In genomic region chr17:28071891-28072606, GRCh38 we compare ENCODE assay signal across 12 cellular contexts. TPM values are rescaled to one million over a fixed set of nuclear protein-coding genes. Genes with fewer than 3 reads are reported as not detected.
DNase-seq lines count a peak whose midpoint lies in the region; ATAC-seq and TF ChIP-seq lines count a peak whose summit lies in the region.
"Had no signal": no experiment of that assay in that cellular context is flagged by ENCODE, and none has a peak within 500 bp of the region (broad histone marks: within the 10 kb centered on the region; RNA-seq: fewer than 3 reads in every experiment).

No MANE protein-coding gene starts in this region.

- no peak overlapping the region for H3K4me3 Mint-ChIP-seq in Caco-2 (ENCODE audit: unreplicated experiment)
- peak overlapping the region; percentile 22 for H3K4me3 Mint-ChIP-seq in activated T-helper 17 cell treated with anti-CD3 and anti-CD28 coated beads, Interleukin-2, amount 50 U/mL, for 72 hours
- H3K4me3 Mint-ChIP-seq in naive thymus-derived CD4-positive, alpha-beta T cell = peak overlapping the region in 9 of 10 donors; percentile 5 to 73 (median 30)

- H3K27me3 Mint-ChIP-seq in Caco-2 (ENCODE audit: insufficient read depth, unreplicated experiment) = no peaks in the 10 kb centered on the region
- no peaks in the 10 kb centered on the region for H3K27me3 Mint-ChIP-seq in activated T-helper 17 cell treated with anti-CD3 and anti-CD28 coated beads, Interleukin-2, amount 50 U/mL, for 72 hours
- no peaks in the 10 kb centered on the region for H3K27me3 Mint-ChIP-seq in naive thymus-derived CD4-positive, alpha-beta T cell

- ATAC-seq in HG02981 (IDR thresholded peaks at IDR 0.05; ENCODE audit: unreplicated experiment) = peak; percentile 65
- ATAC-seq in activated T-helper 17 cell treated with anti-CD3 and anti-CD28 coated beads, Interleukin-2, amount 50 U/mL, for 72 hours (replicated peaks) = peak; percentile 58
- ATAC-seq in naive thymus-derived CD4-positive, alpha-beta T cell = peak; percentile 82
- no peak for ATAC-seq in GM21367 (IDR thresholded peaks at IDR 0.05; ENCODE audit: unreplicated experiment)

- H3K4me3 ChIP-seq in Caco-2 (ENCODE audit: low read depth, low read length) = no peak overlapping the region
- no peak overlapping the region for H3K4me3 ChIP-seq in naive thymus-derived CD4-positive, alpha-beta T cell (ENCODE audit: low read length)
- H3K4me3 ChIP-seq: Peyer's patch had no signal

- CTCF ChIA-PET in Caco-2 (lab: Charles Lee) = interaction anchor here (0.6 to 0.7 kb wide), 2 partner anchors 32 to 264 kb away, joined by 3 read pairs; no protein-coding TSS in a partner anchor
- CTCF ChIA-PET in naive thymus-derived CD4-positive, alpha-beta T cell (lab: Charles Lee) = no interaction called here

- H3K27ac Mint-ChIP-seq in Caco-2 (ENCODE audit: unreplicated experiment) = peak overlapping the region; percentile 1
- peak overlapping the region; percentile 16 for H3K27ac Mint-ChIP-seq in activated T-helper 17 cell treated with anti-CD3 and anti-CD28 coated beads, Interleukin-2, amount 50 U/mL, for 72 hours
- H3K27ac Mint-ChIP-seq in naive thymus-derived CD4-positive, alpha-beta T cell = peak overlapping the region; percentile 31 to 94 (median 76)

- no peak overlapping the region for H3K27ac ChIP-seq in naive thymus-derived CD4-positive, alpha-beta T cell (ENCODE audit: low read depth, low read length)
- H3K27ac ChIP-seq: Peyer's patch had no signal

- peaks cover 22% of the 10 kb centered on the region for H3K9me3 Mint-ChIP-seq in Caco-2 (ENCODE audit: unreplicated experiment)
- no peaks in the 10 kb centered on the region for H3K9me3 Mint-ChIP-seq in activated T-helper 17 cell treated with anti-CD3 and anti-CD28 coated beads, Interleukin-2, amount 50 U/mL, for 72 hours
- peaks cover 0 to 14% (median 4%) of the 10 kb centered on the region in 11 donors for H3K9me3 Mint-ChIP-seq in naive thymus-derived CD4-positive, alpha-beta T cell

- H3K4me1 Mint-ChIP-seq in Caco-2 (ENCODE audit: low read depth, unreplicated experiment) = peaks cover 14% of the 10 kb centered on the region
- peaks cover 29% of the 10 kb centered on the region for H3K4me1 Mint-ChIP-seq in activated T-helper 17 cell treated with anti-CD3 and anti-CD28 coated beads, Interleukin-2, amount 50 U/mL, for 72 hours
- peaks cover 34 to 75% (median 65%) of the 10 kb centered on the region in 7 donors for H3K4me1 Mint-ChIP-seq in naive thymus-derived CD4-positive, alpha-beta T cell

- POLR2A ChIA-PET in Caco-2 (lab: Charles Lee) = no interaction called here
- POLR2A ChIA-PET in naive thymus-derived CD4-positive, alpha-beta T cell (lab: Charles Lee) = interaction anchor here (0.6 kb wide), 1 partner anchor 22 kb away, joined by 4 read pairs; no protein-coding TSS in a partner anchor

- DNase-seq in Caco-2 (no peak), ureter (ENCODE audit: low spot score) (no peak), NCI-H2029 (lab: John Stamatoyannopoulos, UW) (no peak)
- peak in 7 of 9 donors; percentile 27 to 75 (median 60) for DNase-seq in naive thymus-derived CD4-positive, alpha-beta T cell
- DNase-seq: aorta, dermis blood vessel endothelial cell, NCI-H187 treated with DMSO at 0.1 percent for 48 hours, NCI-H526 treated with DMSO at 0.1 percent for 48 hours, Peyer's patch had no signal

- peaks cover 29% of the 10 kb centered on the region for H3K36me3 Mint-ChIP-seq in Caco-2 (ENCODE audit: insufficient read depth, unreplicated experiment)
- peaks cover 8% of the 10 kb centered on the region for H3K36me3 Mint-ChIP-seq in activated T-helper 17 cell treated with anti-CD3 and anti-CD28 coated beads, Interleukin-2, amount 50 U/mL, for 72 hours (ENCODE audit: low read depth)
- H3K36me3 Mint-ChIP-seq in naive thymus-derived CD4-positive, alpha-beta T cell = peaks cover 0 to 22% (median 19%) of the 10 kb centered on the region in 5 donors

- no TSS peak for BruUV-seq in Caco-2 (replicated peaks; lab: Mats Ljungman, UMichigan)

- H3K9me3 ChIP-seq in Caco-2 = peaks cover 23% of the 10 kb centered on the region
- no peaks in the 10 kb centered on the region for H3K9me3 ChIP-seq in naive thymus-derived CD4-positive, alpha-beta T cell (ENCODE audit: control insufficient read depth in 2 of 3, low read length in 3 of 3)
- H3K9me3 ChIP-seq: Peyer's patch had no signal

- no peaks in the 10 kb centered on the region for H3K36me3 ChIP-seq in Caco-2 (ENCODE audit: control insufficient read depth, insufficient read depth, low read length)
- no peaks in the 10 kb centered on the region for H3K36me3 ChIP-seq in naive thymus-derived CD4-positive, alpha-beta T cell (ENCODE audit: control insufficient read depth in 2 of 3, insufficient read depth in 3 of 3, low read length in 3 of 3)
- H3K36me3 ChIP-seq: Peyer's patch had no signal

- no peaks in the 10 kb centered on the region; the same call in 1 of the 2 replicates for H3K4me1 ChIP-seq in Caco-2
- peaks cover 8 to 19% of the 10 kb centered on the region in 2 donors for H3K4me1 ChIP-seq in naive thymus-derived CD4-positive, alpha-beta T cell (ENCODE audit: control insufficient read depth in 2 of 2, insufficient read depth in 2 of 2, low read length in 2 of 2)
- H3K4me1 ChIP-seq: Peyer's patch had no signal

- intact Hi-C loops in Caco-2 (cut with micrococcal nuclease; ENCODE audit: unreplicated experiment) = no loop called here
- intact Hi-C loops in naive thymus-derived CD4-positive, alpha-beta T cell (cut with micrococcal nuclease) = loop anchor here in 1 of 2 donors (1.0 kb wide), 1 partner anchor 31 kb away; no protein-coding TSS in a partner anchor

- no peak for TF ChIP-seq CTCF in Caco-2 (IDR thresholded peaks at IDR 0.05; ENCODE audit: insufficient read depth in 1 of 2, low read depth in 1 of 2, low read length in 1 of 2, severe bottlenecking in 1 of 2, unreplicated experiment in 1 of 2)

- no peaks in the 10 kb centered on the region for H3K27me3 ChIP-seq in Caco-2 (replicated peaks; ENCODE audit: control insufficient read depth, insufficient read depth, low read length)
- H3K27me3 ChIP-seq in naive thymus-derived CD4-positive, alpha-beta T cell (ENCODE audit: control insufficient read depth in 2 of 2, insufficient read depth in 2 of 2, low read length in 2 of 2) = no peaks in the 10 kb centered on the region
- H3K27me3 ChIP-seq: Peyer's patch had no signal

RNA-seq across cellular contexts. Expression of gene NLK, which starts 29.6 kb away (rescaled TPM):
- total RNA-seq in Caco-2 (2022) (84.5 and 87.3 TPM in 2 replicates), ureter (36.0 TPM)
- total RNA-seq in activated T-helper 17 cell treated with anti-CD3 and anti-CD28 coated beads, Interleukin-2, amount 50 U/mL, for 72 hours = 10 to 100 TPM in 1 of 2 donors, 1 to 10 TPM in 1; 8.2 to 11.6 TPM
- total RNA-seq in naive thymus-derived CD4-positive, alpha-beta T cell = 10 to 100 TPM; 12.9 to 19.2 (median 18.0) TPM
- polyA plus RNA-seq in naive thymus-derived CD4-positive, alpha-beta T cell = 1 to 10 TPM; 1.0 to 2.1 TPM

Comparison
In these comparisons a context has a peak if more than half of its experiments do, and no peak if none do; other contexts are left out.
1. DNase-seq: peak in naive thymus-derived CD4-positive, alpha-beta T cell (7 of 9); none in Caco-2 (0 of 2), ureter (single experiment) and NCI-H2029 (single experiment).
2. H3K27ac Mint-ChIP-seq: peak in every context shown above with its lines; median percentile 76 in naive thymus-derived CD4-positive, alpha-beta T cell; 16 in activated T-helper 17 cell treated with anti-CD3 and anti-CD28 coated beads, Interleukin-2, amount 50 U/mL, for 72 hours; 1 in Caco-2.